In the genomic region with DNA sequence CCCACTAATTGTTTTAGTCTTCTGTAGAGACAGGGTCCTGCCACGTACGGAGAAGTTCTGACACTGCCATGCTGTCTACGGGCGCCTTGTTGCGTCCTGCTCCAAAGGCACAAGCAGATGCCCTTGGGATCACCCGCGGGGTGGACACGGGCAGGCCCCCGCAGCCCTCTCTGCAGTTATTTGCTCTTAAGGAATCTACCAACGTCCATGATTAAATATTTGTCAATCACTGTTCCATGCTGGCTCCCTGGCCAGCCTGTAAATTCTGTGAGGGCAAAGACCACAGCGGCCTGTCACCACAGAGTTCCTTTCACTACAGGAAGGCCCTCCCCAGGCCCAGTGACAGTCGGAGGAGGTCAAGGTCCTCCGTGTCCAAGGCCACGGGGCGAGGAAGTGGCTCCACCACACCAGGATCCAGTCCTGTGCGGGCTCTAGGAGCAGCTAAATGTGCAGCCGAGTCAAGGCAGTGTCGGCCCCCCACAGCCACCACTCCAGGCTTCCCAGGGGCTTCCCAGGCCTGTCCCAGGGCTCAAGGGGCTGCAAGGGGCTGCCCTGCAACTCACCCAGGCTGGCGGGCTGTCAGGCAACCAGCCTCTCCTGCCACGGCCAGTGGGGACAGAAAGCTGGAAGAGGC, we compare ENCODE assay signal across 8 cellular contexts. TPM values are rescaled to one million over a fixed set of nuclear protein-coding genes. Genes with fewer than 3 reads are reported as not detected.
A peak's percentile ranks its signal among the peaks of the same experiment; 100 is the strongest.
DNase-seq lines count a peak whose midpoint lies in the region; ATAC-seq and TF ChIP-seq lines count a peak whose summit lies in the region.

No MANE protein-coding gene starts in this region.

- no peaks in the 10 kb centered on the region for H3K9me3 ChIP-seq in T-helper 17 cell (ENCODE audit: control insufficient read depth, low read length, poor library complexity, severe bottlenecking)

- H3K4me3 Mint-ChIP-seq in T-helper 17 cell, result peak overlapping the region; percentile 96

- H3K4me3 ChIP-seq in GM12875 (ENCODE audit: low read depth, low read length) (peak overlapping the region; percentile 97), fibroblast of the aortic adventitia (ENCODE audit: low read depth, low read length) (peak overlapping the region; percentile 84)

- ATAC-seq in T-helper 17 cell (no peak), HG02981 (IDR thresholded peaks at IDR 0.05; ENCODE audit: unreplicated experiment) (no peak), HG03095 (IDR thresholded peaks at IDR 0.05; ENCODE audit: unreplicated experiment) (no peak)

- no peaks in the 10 kb centered on the region for H3K36me3 Mint-ChIP-seq in T-helper 17 cell (ENCODE audit: low read depth)

- DNase-seq in T-helper 17 cell, result no peak
- no peak for DNase-seq in fibroblast of the aortic adventitia (ENCODE audit: low read depth)
- DNase-seq in renal cortical epithelial cell (ENCODE audit: low read depth), result peak; percentile 24
- DNase-seq in stimulated activated CD4-positive, alpha-beta T cell treated with anti-CD3 and anti-CD28 coated beads, Interleukin-4, amount 100 ng/mL, for 1 hour, result no peak
- DNase-seq in amygdala (lab: John Stamatoyannopoulos, UW), result no peak

- peak overlapping the region; percentile 100 for H3K27ac Mint-ChIP-seq in T-helper 17 cell

- peaks cover 45% of the 10 kb centered on the region for H3K4me1 Mint-ChIP-seq in T-helper 17 cell

- TF ChIP-seq CTCF in GM12875 (IDR thresholded peaks at IDR 0.05; ENCODE audit: borderline replicate concordance, insufficient read depth, low read depth, low read length) (no peak), fibroblast of the aortic adventitia (IDR thresholded peaks at IDR 0.05; ENCODE audit: insufficient read depth, low read length) (no peak)

- no peaks in the 10 kb centered on the region for H3K27me3 Mint-ChIP-seq in T-helper 17 cell

RNA-seq across cellular contexts. Expression of a gene that starts 2.1 kb away (rescaled TPM):
- 100 to 1,000 TPM; 105 to 126 TPM for total RNA-seq in T-helper 17 cell
- total RNA-seq in fibroblast of the aortic adventitia (ENCODE audit: low replicate concordance), result 24.5 and 28.9 TPM in 2 replicates
- 19.8 and 23.4 TPM in 2 replicates for total RNA-seq in renal cortical epithelial cell

RNA-seq across cellular contexts. Expression of a gene that starts 15.3 kb away (rescaled TPM):
- total RNA-seq in T-helper 17 cell (1 to 10 TPM; 1.3 to 2.0 TPM), fibroblast of the aortic adventitia (ENCODE audit: low replicate concordance) (14.8 and 148 TPM in 2 replicates), renal cortical epithelial cell (374 and 526 TPM in 2 replicates)

RNA-seq across cellular contexts. Expression of a gene that starts 21.2 kb away (rescaled TPM):
- total RNA-seq in T-helper 17 cell, result under 1 TPM; 0.65 to 0.68 TPM
- total RNA-seq in fibroblast of the aortic adventitia (ENCODE audit: low replicate concordance), result 0.27 TPM in 1 of 2 replicates, not detected in the other
- 0.10 TPM in 1 of 2 replicates, not detected in the other for total RNA-seq in renal cortical epithelial cell

RNA-seq across cellular contexts. Expression of a gene that starts 27.6 kb away (rescaled TPM):
- total RNA-seq in T-helper 17 cell (10 to 100 TPM; 61.3 to 64.7 TPM), fibroblast of the aortic adventitia (ENCODE audit: low replicate concordance) (13.5 and 22.0 TPM in 2 replicates), renal cortical epithelial cell (22.6 and 46.3 TPM in 2 replicates)

RNA-seq across cellular contexts. Expression of a gene that starts 34.3 kb away (rescaled TPM):
- total RNA-seq in T-helper 17 cell (not detected), fibroblast of the aortic adventitia (ENCODE audit: low replicate concordance) (not detected in 2 replicates), renal cortical epithelial cell (not detected in 2 replicates)
